16 cellular contexts compared by ENCODE assay signal in the genomic region with DNA sequence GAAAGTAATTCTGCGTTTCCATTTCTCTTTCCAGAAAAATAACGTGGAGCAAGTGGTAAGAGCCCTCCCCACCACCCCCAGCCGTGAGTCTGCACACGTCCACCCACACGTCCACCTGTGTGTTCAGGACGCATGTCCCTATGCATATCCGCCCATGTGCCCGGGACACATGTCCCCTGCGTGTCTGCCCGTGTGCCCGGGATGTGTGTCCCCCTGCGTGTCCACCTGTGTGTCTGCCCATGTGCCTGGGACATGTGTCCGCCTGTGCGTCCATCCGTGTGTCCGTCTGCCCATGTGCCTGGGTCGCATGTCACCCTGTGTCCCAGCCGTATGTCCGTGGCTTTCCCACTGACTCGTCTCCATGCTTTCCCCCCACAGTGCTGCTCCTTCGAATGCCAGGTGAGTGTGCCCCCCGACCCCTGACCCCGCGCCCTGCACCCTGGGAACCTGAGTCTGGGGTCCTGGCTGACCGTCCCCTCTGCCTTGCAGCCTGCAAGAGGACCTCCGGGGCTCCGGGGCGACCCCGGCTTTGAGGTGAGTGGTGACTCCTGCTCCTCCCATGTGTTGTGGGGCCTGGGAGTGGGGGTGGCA. TPM values are rescaled to one million over a fixed set of nuclear protein-coding genes. Genes with fewer than 3 reads are reported as not detected.
DNase-seq lines count a peak whose midpoint lies in the region; ATAC-seq and TF ChIP-seq lines count a peak whose summit lies in the region.
"Had no signal": no experiment of that assay in that cellular context is flagged by ENCODE, and none has a peak within 500 bp of the region (broad histone marks: within the 10 kb centered on the region; RNA-seq: fewer than 3 reads in every experiment).

No MANE protein-coding gene starts in this region.

- H3K27me3 Mint-ChIP-seq in glutamatergic neuron (ENCODE audit: unreplicated experiment), result peaks cover 11% of the 10 kb centered on the region
- H3K27me3 Mint-ChIP-seq: activated naive CD8-positive, alpha-beta T cell had no signal

- H3K27me3 ChIP-seq in prostate gland (replicated peaks; ENCODE audit: insufficient read depth), result no peaks in the 10 kb centered on the region

- peak; percentile 16 for DNase-seq in 8988T
- DNase-seq in HFF-Myc (ENCODE audit: extremely low read depth, low read depth), result no peak
- peak; percentile 16 for DNase-seq in glutamatergic neuron
- DNase-seq in posterior vena cava (ENCODE audit: low spot score), result peak; percentile 80
- DNase-seq in dermis blood vessel endothelial cell, result no peak
- no peak for DNase-seq in prostate gland (ENCODE audit: low spot score)
- no peak for DNase-seq in MV-4-11 (lab: John Stamatoyannopoulos, UW)
- DNase-seq: hypothalamus; NCI-H1417 treated with DMSO at 0.1 percent for 48 hours; NK-92 treated with Interleukin-12 subunit alpha and Interleukin-12 subunit beta, amount 100 ng/mL, for 24 hours; RPMI8226; stimulated activated CD4-positive, alpha-beta T cell treated with anti-CD3 and anti-CD28 coated beads, Interleukin-12 subunit alpha, Interleukin-12 subunit beta, amount 100 ng/mL, for 4 hours; stimulated activated naive CD8-positive, alpha-beta T cell treated with anti-CD3 and anti-CD28 coated beads, Interleukin-15, amount 100 ng/mL, for 72 hours had no signal

- H3K4me1 ChIP-seq in prostate gland (replicated peaks), result no peaks in the 10 kb centered on the region

- H3K27ac ChIP-seq in prostate gland, result no peak overlapping the region

- H3K4me1 Mint-ChIP-seq in glutamatergic neuron (ENCODE audit: low read depth, unreplicated experiment), result peaks cover 6% of the 10 kb centered on the region

- H3K27ac Mint-ChIP-seq in glutamatergic neuron (ENCODE audit: unreplicated experiment), result no peak overlapping the region
- H3K27ac Mint-ChIP-seq: activated naive CD8-positive, alpha-beta T cell; GM23338; stimulated activated naive CD8-positive, alpha-beta T cell treated with anti-CD3 and anti-CD28 coated beads, Interleukin-15, amount 100 ng/mL, for 72 hours had no signal

- H3K4me3 Mint-ChIP-seq in glutamatergic neuron (ENCODE audit: unreplicated experiment), result no peak overlapping the region
- H3K4me3 Mint-ChIP-seq: activated naive CD8-positive, alpha-beta T cell; GM23338; stimulated activated naive CD8-positive, alpha-beta T cell treated with anti-CD3 and anti-CD28 coated beads, Interleukin-15, amount 100 ng/mL, for 72 hours had no signal

- no peaks in the 10 kb centered on the region for H3K9me3 ChIP-seq in prostate gland

- TF ChIP-seq CTCF in HFF-Myc (IDR thresholded peaks at IDR 0.05; ENCODE audit: low read depth, low read length, missing control alignments) (no peak), glutamatergic neuron (IDR thresholded peaks at IDR 0.05; ENCODE audit: partially characterized antibody, unreplicated experiment) (no peak), prostate gland (IDR thresholded peaks at IDR 0.05) (no peak)

- H3K4me3 ChIP-seq in HFF-Myc (replicated peaks; ENCODE audit: low read depth, low read length), result peak overlapping the region; percentile 98
- no peak overlapping the region for H3K4me3 ChIP-seq in prostate gland
- H3K4me3 ChIP-seq: GM23338 had no signal

- peaks cover 12% of the 10 kb centered on the region for H3K36me3 Mint-ChIP-seq in glutamatergic neuron (ENCODE audit: unreplicated experiment)

- intact Hi-C loops in posterior vena cava (cut with DNase I), result no loop called here
- intact Hi-C loops in prostate gland (cut with DNase I), result no loop called here

- H3K36me3 ChIP-seq in prostate gland, result peaks cover 4 to 6% of the 10 kb centered on the region in 2 donors

- no peak for TF ChIP-seq POLR2A in prostate gland (IDR thresholded peaks at IDR 0.05)

- H3K9me3 Mint-ChIP-seq in glutamatergic neuron (ENCODE audit: unreplicated experiment), result peaks cover 3% of the 10 kb centered on the region
- H3K9me3 Mint-ChIP-seq: GM23338; stimulated activated naive CD8-positive, alpha-beta T cell treated with anti-CD3 and anti-CD28 coated beads, Interleukin-15, amount 100 ng/mL, for 72 hours had no signal

- ATAC-seq in GM21367 (IDR thresholded peaks at IDR 0.05; ENCODE audit: unreplicated experiment), result no peak
- ATAC-seq: GM23338; stimulated activated naive CD8-positive, alpha-beta T cell treated with anti-CD3 and anti-CD28 coated beads, Interleukin-15, amount 100 ng/mL, for 72 hours had no signal

- WGBS in prostate gland, result 90% methylated on average over 29 of the region's 29 CpGs

RNA-seq across cellular contexts. Expression of a gene that starts 5.6 kb away (rescaled TPM):
- total RNA-seq in glutamatergic neuron (ENCODE audit: unreplicated experiment) (407 TPM), posterior vena cava (100 to 1,000 TPM; 606 to 689 TPM), dermis blood vessel endothelial cell (8.5 and 32.7 TPM in 2 replicates), prostate gland (100 to 1,000 TPM; 163 to 265 TPM)

Comparison
In these comparisons a context has a peak if more than half of its experiments do, and no peak if none do; other contexts are left out.
1. DNase-seq: peak in 8988T (single experiment), glutamatergic neuron (single experiment) and posterior vena cava (single experiment); none in HFF-Myc (single experiment), dermis blood vessel endothelial cell (single experiment), prostate gland (single experiment) and MV-4-11 (single experiment).